ENCODE assay signal across 23 cellular contexts in the genomic region with DNA sequence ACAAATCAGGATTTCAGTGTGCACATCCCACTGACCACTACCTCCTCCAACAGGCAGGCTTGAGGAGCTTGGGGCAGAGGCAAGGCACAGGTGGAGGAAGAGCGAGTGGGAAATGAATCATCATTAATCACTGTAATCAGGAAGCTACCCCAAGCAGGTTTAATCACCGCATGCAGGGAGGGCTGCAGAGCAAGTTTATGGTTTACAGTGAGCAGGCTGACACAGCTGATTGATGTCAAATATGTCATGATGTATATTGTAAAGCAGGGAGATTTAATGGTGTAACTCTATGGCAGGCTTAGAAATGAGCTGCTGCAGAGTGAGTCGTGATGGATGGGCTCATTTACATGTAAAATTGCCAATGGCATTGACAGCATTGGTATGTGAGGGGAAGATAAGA.
DNase-seq lines count a peak whose midpoint lies in the region; ATAC-seq lines count a peak whose summit lies in the region.
"Had no signal": no experiment of that assay in that cellular context is flagged by ENCODE, and none has a peak within 500 bp of the region (broad histone marks: within the 10 kb centered on the region; RNA-seq: fewer than 3 reads in every experiment).

No MANE protein-coding gene starts in this region.

- ATAC-seq in GM19023 (IDR thresholded peaks at IDR 0.05; ENCODE audit: unreplicated experiment): no peak
- ATAC-seq: left ventricle myocardium superior had no signal

- in situ Hi-C loops in G401 (cut with HindIII; ENCODE audit: low sequenced_read_pairs): no loop called here

- DNase-seq in A172 (ENCODE audit: low spot score) (peak; percentile 43), HPDE6-E6E7 (ENCODE audit: extremely low spot score) (peak; percentile 42), SW480 (ENCODE audit: low spot score) (peak; percentile 16), glomerular visceral epithelial cell (ENCODE audit: extremely low spot score) (peak; percentile 5), NCI-H146 treated with DMSO at 0.1 percent for 48 hours (lab: John Stamatoyannopoulos, UW; ENCODE audit: unreplicated experiment) (no peak), G401 (ENCODE audit: low spot score) (no peak), NCI-H1092 (lab: John Stamatoyannopoulos, UW) (no peak)
- DNase-seq: activated CD4-positive, alpha-beta T cell treated with anti-CD3 and anti-CD28 coated beads, Interleukin-2, amount 10 ng/mL, durations not matched to agents 24 days and 14 days; activated naive CD4-positive, alpha-beta T cell treated with Interleukin-2 at 50 U/mL for 16 hours; activated T-cell treated with anti-CD3 and anti-CD28 coated beads, Interleukin-2, amount 50 U/mL, for 48 hours; adrenal gland; brain microvascular endothelial cell; DMS153; erythroblast; KG1; left ventricle myocardium superior; NCI-H1694 treated with DMSO at 0.1 percent for 48 hours; NCI-H2171; NCI-H524 treated with DMSO at 0.1 percent for 48 hours; nucleus accumbens; stimulated activated CD4-positive, alpha-beta T cell treated with anti-CD3 and anti-CD28 coated beads, Interleukin-15, amount 100 ng/mL, for 24 hours; stimulated activated naive CD4-positive, alpha-beta T cell had no signal

Comparison
In these comparisons a context has a peak if more than half of its experiments do, and no peak if none do; other contexts are left out.
1. DNase-seq: peak in A172 (single experiment), HPDE6-E6E7 (single experiment), SW480 (single experiment) and glomerular visceral epithelial cell (single experiment); none in NCI-H146 treated with DMSO at 0.1 percent for 48 hours (single experiment), G401 (single experiment) and NCI-H1092 (single experiment).